23 cellular contexts compared by ENCODE assay signal in the genomic region with DNA sequence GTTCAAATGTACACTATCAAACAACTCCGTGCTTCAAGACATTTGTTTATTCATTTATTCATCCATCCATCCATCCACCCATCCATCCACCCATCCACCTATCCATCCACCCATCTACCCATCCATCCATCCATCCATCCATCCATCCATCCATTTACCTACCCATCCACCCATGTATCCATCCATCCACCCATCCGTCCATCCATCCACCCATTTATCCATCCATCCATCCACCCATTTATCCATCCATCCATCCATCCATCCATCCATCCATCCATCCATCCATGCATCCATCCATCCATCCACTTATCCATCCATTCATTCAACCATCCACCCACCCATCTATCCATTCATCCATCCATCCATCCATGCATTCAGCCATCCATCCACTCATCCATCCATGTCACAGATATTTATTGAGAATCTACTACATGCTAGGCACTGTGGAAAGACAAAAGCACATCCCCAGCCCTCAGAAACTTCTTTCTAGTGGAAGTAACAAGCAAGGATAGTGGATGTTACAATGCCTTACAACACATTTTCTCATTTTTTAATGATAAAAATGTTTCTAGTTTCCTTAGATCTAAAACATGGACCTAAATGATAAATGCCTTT.
"Had no signal": no experiment of that assay in that cellular context is flagged by ENCODE, and none has a peak within 500 bp of the region (broad histone marks: within the 10 kb centered on the region; RNA-seq: fewer than 3 reads in every experiment).

No MANE protein-coding gene starts in this region.

- H3K9ac ChIP-seq: neural progenitor cell, parathyroid adenoma had no signal

- H3K79me2 ChIP-seq: parathyroid adenoma had no signal

- H3K9me3 ChIP-seq: ovary, psoas muscle, right lobe of liver, sigmoid colon, stomach, thoracic aorta, thyroid gland, transverse colon, upper lobe of right lung, vagina had no signal

- H2AFZ ChIP-seq: neural progenitor cell, parathyroid adenoma had no signal

- H3K27me3 ChIP-seq: neural progenitor cell, ovary, right lobe of liver, sigmoid colon, stomach, thyroid gland, transverse colon, upper lobe of right lung, vagina had no signal

- H3K36me3 ChIP-seq: neural progenitor cell, ovary, right lobe of liver, sigmoid colon, stomach, thoracic aorta, thyroid gland, transverse colon, upper lobe of right lung, vagina had no signal

- FAIRE-seq: small intestine had no signal

- H3K27ac ChIP-seq: neural progenitor cell, ovary, parathyroid adenoma, psoas muscle, right lobe of liver, sigmoid colon, stomach, thoracic aorta, thyroid gland, transverse colon, upper lobe of right lung, vagina had no signal

- H3K4me3 ChIP-seq: neural progenitor cell, ovary, psoas muscle, right lobe of liver, sigmoid colon, stomach, thoracic aorta, thyroid gland, transverse colon, upper lobe of right lung, vagina had no signal

- DNase-seq: naive thymus-derived CD4-positive, alpha-beta T cell; natural killer cell; occipital lobe; ovary; psoas muscle; right cardiac atrium; right lobe of liver; sigmoid colon; small intestine; stimulated activated CD4-positive, alpha-beta T cell treated with anti-CD3 and anti-CD28 coated beads, Interleukin-15, amount 100 ng/mL, for 24 hours; stimulated activated CD4-positive, alpha-beta T cell treated with anti-CD3 and anti-CD28 coated beads, Interleukin-2, amount 100 ng/mL, for 24 hours; stimulated activated CD4-positive, alpha-beta T cell treated with anti-CD3 and anti-CD28 coated beads, Interleukin-2, amount 100 ng/mL, for 48 hours; stimulated activated CD4-positive, alpha-beta T cell treated with anti-CD3 and anti-CD28 coated beads, Interleukin-4, amount 100 ng/mL, for 24 hours; stimulated activated naive B cell treated with anti-CD40 and anti-IgM and Interleukin-4, amounts not matched to agents 10 μg/mL and 1 μg/mL and 100 μg/mL, for 72 hours; stimulated activated naive CD4-positive, alpha-beta T cell treated with Interleukin-2 at 50 U/mL for 16 hours; stomach; thyroid gland; transverse colon; upper lobe of right lung had no signal

- H3K4me1 ChIP-seq: neural progenitor cell, parathyroid adenoma, psoas muscle, right lobe of liver, sigmoid colon, stomach, thyroid gland, transverse colon, upper lobe of right lung, vagina had no signal

- H3K4me2 ChIP-seq: neural progenitor cell had no signal
